ENCODE assay signal across 18 cellular contexts in genomic region chr15:65917936-65918335, GRCh38.
"Had no signal": no experiment of that assay in that cellular context is flagged by ENCODE, and none has a peak within 500 bp of the region (broad histone marks: within the 10 kb centered on the region; RNA-seq: fewer than 3 reads in every experiment).

No MANE protein-coding gene starts in this region.

- H3K9me3 Mint-ChIP-seq: activated T-cell treated with anti-CD3 and anti-CD28 coated beads, Interleukin-2, amount 50 U/mL, for 4 hours; nephron progenitor cell had no signal

- H2AFZ ChIP-seq: hepatocyte had no signal

- H3K4me1 ChIP-seq: foreskin keratinocyte, uterus had no signal

- H3K36me3 ChIP-seq: sigmoid colon, transverse colon, uterus had no signal

- H3K4me3 Mint-ChIP-seq: activated naive CD8-positive, alpha-beta T cell; activated T-cell treated with anti-CD3 and anti-CD28 coated beads, Interleukin-2, amount 50 U/mL, for 4 hours; nephron progenitor cell had no signal

- H3K79me2 ChIP-seq: hepatocyte had no signal

- H3K9me3 ChIP-seq: body of pancreas, sigmoid colon, transverse colon, uterus had no signal

- H3K4me2 ChIP-seq: hepatocyte had no signal

- ATAC-seq: body of pancreas, foreskin keratinocyte had no signal

- H3K27ac Mint-ChIP-seq: activated naive CD8-positive, alpha-beta T cell; nephron progenitor cell had no signal

- H3K27ac ChIP-seq: body of pancreas, coronary artery, foreskin keratinocyte, hepatocyte, sigmoid colon, SK-N-MC, transverse colon, uterus, VCaP had no signal

- H3K4me3 ChIP-seq: body of pancreas, coronary artery, hepatocyte, sigmoid colon, SK-N-MC, transverse colon, uterus had no signal

- H3K27me3 Mint-ChIP-seq: activated naive CD8-positive, alpha-beta T cell had no signal

- DNase-seq: activated CD4-positive, alpha-beta T cell treated with anti-CD3 and anti-CD28 coated beads for 1 hour; activated T-cell treated with anti-CD3 and anti-CD28 coated beads, Interleukin-2, amount 50 U/mL, for 4 hours; body of pancreas; caudate nucleus; foreskin keratinocyte; nephron progenitor cell; nucleus accumbens; posterior cingulate gyrus; sigmoid colon; stimulated activated CD4-positive, alpha-beta T cell treated with anti-CD3 and anti-CD28 coated beads, Interleukin-4, amount 100 ng/mL, for 24 hours; stimulated activated naive CD4-positive, alpha-beta T cell; transverse colon; uterus had no signal

- H3K27me3 ChIP-seq: body of pancreas, foreskin keratinocyte, hepatocyte, sigmoid colon, transverse colon, uterus had no signal
